ENCODE assay signal across 8 cellular contexts in the genomic region with DNA sequence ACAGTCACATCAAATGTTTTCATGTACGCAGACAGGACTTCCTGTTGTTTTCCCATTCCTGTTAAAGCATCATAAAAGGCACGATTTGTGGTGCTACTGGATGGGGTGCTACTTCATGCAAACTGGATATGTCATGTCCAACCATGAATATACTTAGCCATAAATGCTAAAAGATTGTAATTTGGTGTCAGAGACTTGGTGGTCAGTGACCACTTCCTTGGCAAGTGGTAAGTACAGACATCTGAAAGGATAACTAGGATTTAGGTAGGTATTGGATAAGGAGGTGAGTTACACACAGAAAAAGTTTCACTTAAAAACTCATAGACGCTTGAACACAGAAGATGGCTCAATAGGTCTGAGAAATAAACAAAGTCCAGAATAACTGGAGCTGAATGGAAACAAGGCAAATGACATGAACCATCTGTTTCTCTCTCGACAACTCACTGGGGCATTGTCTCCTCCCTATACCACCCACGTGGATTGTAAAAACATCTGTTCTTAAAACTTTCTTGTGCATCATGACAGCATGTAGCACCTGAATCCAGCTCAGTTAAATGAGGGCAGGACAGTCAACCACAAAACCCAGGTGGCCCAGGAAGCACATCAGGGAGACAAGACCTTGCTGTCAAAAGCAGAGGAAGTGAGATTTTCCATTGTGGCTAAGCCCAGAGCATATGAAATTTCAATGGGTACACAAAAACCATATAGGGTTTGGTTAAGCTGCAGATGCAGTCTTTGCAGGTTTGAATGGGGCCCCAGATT. TPM values are rescaled to one million over a fixed set of nuclear protein-coding genes. Genes with fewer than 3 reads are reported as not detected.
DNase-seq lines count a peak whose midpoint lies in the region; ATAC-seq and TF ChIP-seq lines count a peak whose summit lies in the region.

No MANE protein-coding gene starts in this region.

- no peaks in the 10 kb centered on the region for H3K9me3 ChIP-seq in Peyer's patch
- H3K9me3 ChIP-seq in mucosa of rectum (ENCODE audit: control insufficient read depth in 2 of 2, low read length in 2 of 2), result no peaks in the 10 kb centered on the region

- peak in 2 of 3 donors; percentile 79 to 84 for DNase-seq in Peyer's patch
- no peak for DNase-seq in anterior cingulate cortex (lab: John Stamatoyannopoulos, UW)
- no peak for DNase-seq in NCI-H510A treated with DMSO at 0.1 percent for 48 hours (lab: John Stamatoyannopoulos, UW)
- DNase-seq in GOT3 (lab: John Stamatoyannopoulos, UW), result no peak

- H3K4me1 ChIP-seq in Peyer's patch (peaks cover 0 to 15% (median 4%) of the 10 kb centered on the region in 4 donors), mucosa of rectum (ENCODE audit: control insufficient read depth in 2 of 2, insufficient read depth in 2 of 2, low read length in 2 of 2) (peaks cover 9 to 15% of the 10 kb centered on the region in 2 donors)

- H3K27me3 ChIP-seq in Peyer's patch (no peaks in the 10 kb centered on the region), mucosa of rectum (ENCODE audit: control insufficient read depth in 2 of 2, insufficient read depth in 2 of 2, low read length in 2 of 2) (no peaks in the 10 kb centered on the region)

- TF ChIP-seq CTCF in Peyer's patch (IDR thresholded peaks at IDR 0.05), result no peak

- H3K27ac ChIP-seq in Peyer's patch (peak overlapping the region in 3 of 4 donors; percentile 17 to 42 (median 27)), mucosa of rectum (ENCODE audit: low read depth in 2 of 2, low read length in 2 of 2) (peak overlapping the region; percentile 25 to 34)

- no peak overlapping the region for H3K4me3 ChIP-seq in Peyer's patch
- no peak overlapping the region for H3K4me3 ChIP-seq in mucosa of rectum (ENCODE audit: low read length in 2 of 2)

- no peak overlapping the region for H3K9ac ChIP-seq in mucosa of rectum (ENCODE audit: low read depth in 1 of 2, low read length in 2 of 2)

- H3K36me3 ChIP-seq in Peyer's patch (no peaks in the 10 kb centered on the region), mucosa of rectum (ENCODE audit: control insufficient read depth in 2 of 2, insufficient read depth in 2 of 2, low read length in 2 of 2) (no peaks in the 10 kb centered on the region)

- peak; percentile 63 for ATAC-seq in GM18907 (IDR thresholded peaks at IDR 0.05; ENCODE audit: unreplicated experiment)
- ATAC-seq in HG02588 (IDR thresholded peaks at IDR 0.05; ENCODE audit: unreplicated experiment), result peak; percentile 79
- ATAC-seq in GM21619 (IDR thresholded peaks at IDR 0.05; ENCODE audit: unreplicated experiment), result no peak

- no peak for TF ChIP-seq POLR2A in Peyer's patch (IDR thresholded peaks at IDR 0.05)

RNA-seq across cellular contexts. Expression of gene IGLL5, which starts 22.1 kb away (rescaled TPM):
- total RNA-seq in Peyer's patch, result 10 to 100 TPM in 1 of 4 donors, 1 to 10 TPM in 2, not detected in 1; 1.1 to 35.5 (median 6.0) TPM

Comparison
In these comparisons a context has a peak if more than half of its experiments do, and no peak if none do; other contexts are left out.
1. DNase-seq: peak in Peyer's patch (2 of 3); none in anterior cingulate cortex (0 of 58), NCI-H510A treated with DMSO at 0.1 percent for 48 hours (single experiment) and GOT3 (single experiment).